In genomic region chr12:50924131-50924438, GRCh38 we compare ENCODE assay signal across 1 cellular context.
TF ChIP-seq lines count a peak whose summit lies in the region.

No MANE protein-coding gene starts in this region.

TF ChIP-seq in HCT116, 20 proteins besides CTCF, POLR2A, EP300 and RAD21 (continued from another document):
- TF ChIP-seq ATF3 (IDR thresholded peaks at IDR 0.05), result no peak
TF ChIP-seq in HCT116: peak in this region for 0.
